In genomic region chr1:213987876-213988638, GRCh38 we compare ENCODE assay signal across 1 cellular context.
TF ChIP-seq lines count a peak whose summit lies in the region.

A gene with protein sequence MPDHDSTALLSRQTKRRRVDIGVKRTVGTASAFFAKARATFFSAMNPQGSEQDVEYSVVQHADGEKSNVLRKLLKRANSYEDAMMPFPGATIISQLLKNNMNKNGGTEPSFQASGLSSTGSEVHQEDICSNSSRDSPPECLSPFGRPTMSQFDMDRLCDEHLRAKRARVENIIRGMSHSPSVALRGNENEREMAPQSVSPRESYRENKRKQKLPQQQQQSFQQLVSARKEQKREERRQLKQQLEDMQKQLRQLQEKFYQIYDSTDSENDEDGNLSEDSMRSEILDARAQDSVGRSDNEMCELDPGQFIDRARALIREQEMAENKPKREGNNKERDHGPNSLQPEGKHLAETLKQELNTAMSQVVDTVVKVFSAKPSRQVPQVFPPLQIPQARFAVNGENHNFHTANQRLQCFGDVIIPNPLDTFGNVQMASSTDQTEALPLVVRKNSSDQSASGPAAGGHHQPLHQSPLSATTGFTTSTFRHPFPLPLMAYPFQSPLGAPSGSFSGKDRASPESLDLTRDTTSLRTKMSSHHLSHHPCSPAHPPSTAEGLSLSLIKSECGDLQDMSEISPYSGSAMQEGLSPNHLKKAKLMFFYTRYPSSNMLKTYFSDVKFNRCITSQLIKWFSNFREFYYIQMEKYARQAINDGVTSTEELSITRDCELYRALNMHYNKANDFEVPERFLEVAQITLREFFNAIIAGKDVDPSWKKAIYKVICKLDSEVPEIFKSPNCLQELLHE (plus strand): TSS chr1:213987973. CDS start chr1:213996536, 8,563 bp downstream.

TF ChIP-seq in HEK293, 187 proteins besides CTCF, POLR2A, EP300 and RAD21 (continued from another document and continues in another):
- TF ChIP-seq ZBTB44 (tag by site-specific recombination; IDR thresholded peaks at IDR 0.05) (0 out of 2 replicates have a peak, but pooled peaks have one; percentile 30), ZNF335 (tag by site-specific recombination; conservative IDR thresholded peaks at IDR 0.05) (peak; percentile 91), ZNF394 (tag by site-specific recombination; IDR thresholded peaks at IDR 0.05; ENCODE audit: borderline replicate concordance) (peak; percentile 82; the same call in 1 of the 2 replicates), ZIC2 (tag by site-specific recombination; IDR thresholded peaks at IDR 0.05) (no peak), ZNF792 (tag by site-specific recombination; IDR thresholded peaks at IDR 0.05) (peak; percentile 86; the same call in 1 of the 2 replicates), ZNF629 (tag by site-specific recombination; IDR thresholded peaks at IDR 0.05) (peak; percentile 98), ZNF19 (tag by site-specific recombination; IDR thresholded peaks at IDR 0.05; ENCODE audit: low read depth) (no peak), ZNF830 (tag by site-specific recombination; IDR thresholded peaks at IDR 0.05; ENCODE audit: low read depth) (no peak), ZBTB21 (tag by site-specific recombination; IDR thresholded peaks at IDR 0.05) (peak; percentile 95), ZFP69B (tag by site-specific recombination; IDR thresholded peaks at IDR 0.05) (peak; percentile 93), ZBTB7A (tag by site-specific recombination; IDR thresholded peaks at IDR 0.05; ENCODE audit: low read depth) (no peak), ZSCAN23 (tag by site-specific recombination; IDR thresholded peaks at IDR 0.05) (peak; percentile 97; the same call in 1 of the 2 replicates), ZNF292 (tag by site-specific recombination; IDR thresholded peaks at IDR 0.05; ENCODE audit: borderline replicate concordance, low read depth) (no peak), ZXDB (tag by site-specific recombination; IDR thresholded peaks at IDR 0.05) (peak; percentile 84), ZFHX2 (tag by site-specific recombination; conservative IDR thresholded peaks at IDR 0.05) (peak; percentile 74), ZBTB26 (tag by site-specific recombination; optimal IDR thresholded peaks at IDR 0.05) (peak; percentile 59), EGR2 (tag by site-specific recombination; IDR thresholded peaks at IDR 0.05; ENCODE audit: low read depth) (peak; percentile 80), ZNF510 (tag by site-specific recombination; IDR thresholded peaks at IDR 0.05; ENCODE audit: insufficient replicate concordance) (peak; percentile 9), ZBTB48 (tag by site-specific recombination; IDR thresholded peaks at IDR 0.05) (peak; percentile 98), ZNF221 (tag by site-specific recombination; IDR thresholded peaks at IDR 0.05; ENCODE audit: borderline replicate concordance) (no peak), ZNF658 (tag by site-specific recombination; IDR thresholded peaks at IDR 0.05) (no peak), YY1 (tag by site-specific recombination; IDR thresholded peaks at IDR 0.05) (no peak), SP7 (tag by site-specific recombination; IDR thresholded peaks at IDR 0.05) (peak; percentile 89), ZNF791 (tag by site-specific recombination; IDR thresholded peaks at IDR 0.05) (no peak), ZNF114 (tag by site-specific recombination; IDR thresholded peaks at IDR 0.05) (no peak), ZNF10 (tag by site-specific recombination; IDR thresholded peaks at IDR 0.05) (peak; percentile 52; the same call in 1 of the 2 replicates), ZNF239 (tag by site-specific recombination; IDR thresholded peaks at IDR 0.05) (peak; percentile 28; the same call in 1 of the 2 replicates), ZNF157 (tag by site-specific recombination; IDR thresholded peaks at IDR 0.05) (no peak), INSM2 (tag by site-specific recombination; IDR thresholded peaks at IDR 0.05) (no peak), ZBTB8A (tag by site-specific recombination; IDR thresholded peaks at IDR 0.05) (peak; percentile 48), ZNF274 (IDR thresholded peaks at IDR 0.05; ENCODE audit: low read length) (no peak), ZNF274 (tag by site-specific recombination; IDR thresholded peaks at IDR 0.05; ENCODE audit: borderline replicate concordance) (no peak), ZNF626 (tag by site-specific recombination; IDR thresholded peaks at IDR 0.05) (no peak), WT1 (tag by site-specific recombination; IDR thresholded peaks at IDR 0.05) (peak; percentile 83), ZFP37 (tag by site-specific recombination; IDR thresholded peaks at IDR 0.05) (peak; percentile 70; the same call in 1 of the 2 replicates)
- TF ChIP-seq, protein P1, sequence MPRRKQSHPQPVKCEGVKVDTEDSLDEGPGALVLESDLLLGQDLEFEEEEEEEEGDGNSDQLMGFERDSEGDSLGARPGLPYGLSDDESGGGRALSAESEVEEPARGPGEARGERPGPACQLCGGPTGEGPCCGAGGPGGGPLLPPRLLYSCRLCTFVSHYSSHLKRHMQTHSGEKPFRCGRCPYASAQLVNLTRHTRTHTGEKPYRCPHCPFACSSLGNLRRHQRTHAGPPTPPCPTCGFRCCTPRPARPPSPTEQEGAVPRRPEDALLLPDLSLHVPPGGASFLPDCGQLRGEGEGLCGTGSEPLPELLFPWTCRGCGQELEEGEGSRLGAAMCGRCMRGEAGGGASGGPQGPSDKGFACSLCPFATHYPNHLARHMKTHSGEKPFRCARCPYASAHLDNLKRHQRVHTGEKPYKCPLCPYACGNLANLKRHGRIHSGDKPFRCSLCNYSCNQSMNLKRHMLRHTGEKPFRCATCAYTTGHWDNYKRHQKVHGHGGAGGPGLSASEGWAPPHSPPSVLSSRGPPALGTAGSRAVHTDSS (tag by site-specific recombination; IDR thresholded peaks at IDR 0.05) = peak; percentile 53; the same call in 1 of the 2 replicates
- TF ChIP-seq, protein P2, sequence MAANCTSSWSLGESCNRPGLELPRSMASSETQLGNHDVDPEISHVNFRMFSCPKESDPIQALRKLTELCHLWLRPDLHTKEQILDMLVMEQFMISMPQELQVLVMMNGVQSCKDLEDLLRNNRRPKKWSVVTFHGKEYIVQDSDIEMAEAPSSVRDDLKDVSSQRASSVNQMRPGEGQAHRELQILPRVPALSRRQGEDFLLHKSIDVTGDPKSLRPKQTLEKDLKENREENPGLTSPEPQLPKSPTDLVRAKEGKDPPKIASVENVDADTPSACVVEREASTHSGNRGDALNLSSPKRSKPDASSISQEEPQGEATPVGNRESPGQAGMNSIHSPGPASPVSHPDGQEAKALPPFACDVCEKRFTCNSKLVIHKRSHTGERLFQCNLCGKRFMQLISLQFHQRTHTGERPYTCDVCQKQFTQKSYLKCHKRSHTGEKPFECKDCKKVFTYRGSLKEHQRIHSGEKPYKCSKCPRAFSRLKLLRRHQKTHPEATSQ (tag by site-specific recombination; IDR thresholded peaks at IDR 0.05) = peak; percentile 95
- TF ChIP-seq, protein P3, sequence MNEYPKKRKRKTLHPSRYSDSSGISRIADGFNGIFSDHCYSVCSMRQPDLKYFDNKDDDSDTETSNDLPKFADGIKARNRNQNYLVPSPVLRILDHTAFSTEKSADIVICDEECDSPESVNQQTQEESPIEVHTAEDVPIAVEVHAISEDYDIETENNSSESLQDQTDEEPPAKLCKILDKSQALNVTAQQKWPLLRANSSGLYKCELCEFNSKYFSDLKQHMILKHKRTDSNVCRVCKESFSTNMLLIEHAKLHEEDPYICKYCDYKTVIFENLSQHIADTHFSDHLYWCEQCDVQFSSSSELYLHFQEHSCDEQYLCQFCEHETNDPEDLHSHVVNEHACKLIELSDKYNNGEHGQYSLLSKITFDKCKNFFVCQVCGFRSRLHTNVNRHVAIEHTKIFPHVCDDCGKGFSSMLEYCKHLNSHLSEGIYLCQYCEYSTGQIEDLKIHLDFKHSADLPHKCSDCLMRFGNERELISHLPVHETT (tag by site-specific recombination; IDR thresholded peaks at IDR 0.05) = peak; percentile 95
- TF ChIP-seq, protein P4, sequence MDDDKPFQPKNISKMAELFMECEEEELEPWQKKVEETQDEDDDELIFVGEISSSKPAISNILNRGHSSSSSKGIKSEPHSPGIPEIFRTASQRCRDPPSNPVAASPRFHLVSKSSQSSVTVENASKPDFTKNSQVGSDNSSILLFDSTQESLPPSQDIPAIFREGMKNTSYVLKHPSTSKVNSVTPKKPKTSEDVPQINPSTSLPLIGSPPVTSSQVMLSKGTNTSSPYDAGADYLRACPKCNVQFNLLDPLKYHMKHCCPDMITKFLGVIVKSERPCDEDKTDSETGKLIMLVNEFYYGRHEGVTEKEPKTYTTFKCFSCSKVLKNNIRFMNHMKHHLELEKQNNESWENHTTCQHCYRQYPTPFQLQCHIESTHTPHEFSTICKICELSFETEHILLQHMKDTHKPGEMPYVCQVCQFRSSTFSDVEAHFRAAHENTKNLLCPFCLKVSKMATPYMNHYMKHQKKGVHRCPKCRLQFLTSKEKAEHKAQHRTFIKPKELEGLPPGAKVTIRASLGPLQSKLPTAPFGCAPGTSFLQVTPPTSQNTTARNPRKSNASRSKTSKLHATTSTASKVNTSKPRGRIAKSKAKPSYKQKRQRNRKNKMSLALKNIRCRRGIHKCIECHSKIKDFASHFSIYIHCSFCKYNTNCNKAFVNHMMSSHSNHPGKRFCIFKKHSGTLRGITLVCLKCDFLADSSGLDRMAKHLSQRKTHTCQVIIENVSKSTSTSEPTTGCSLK (tag by site-specific recombination; IDR thresholded peaks at IDR 0.05) = no peak
- TF ChIP-seq, protein P5, sequence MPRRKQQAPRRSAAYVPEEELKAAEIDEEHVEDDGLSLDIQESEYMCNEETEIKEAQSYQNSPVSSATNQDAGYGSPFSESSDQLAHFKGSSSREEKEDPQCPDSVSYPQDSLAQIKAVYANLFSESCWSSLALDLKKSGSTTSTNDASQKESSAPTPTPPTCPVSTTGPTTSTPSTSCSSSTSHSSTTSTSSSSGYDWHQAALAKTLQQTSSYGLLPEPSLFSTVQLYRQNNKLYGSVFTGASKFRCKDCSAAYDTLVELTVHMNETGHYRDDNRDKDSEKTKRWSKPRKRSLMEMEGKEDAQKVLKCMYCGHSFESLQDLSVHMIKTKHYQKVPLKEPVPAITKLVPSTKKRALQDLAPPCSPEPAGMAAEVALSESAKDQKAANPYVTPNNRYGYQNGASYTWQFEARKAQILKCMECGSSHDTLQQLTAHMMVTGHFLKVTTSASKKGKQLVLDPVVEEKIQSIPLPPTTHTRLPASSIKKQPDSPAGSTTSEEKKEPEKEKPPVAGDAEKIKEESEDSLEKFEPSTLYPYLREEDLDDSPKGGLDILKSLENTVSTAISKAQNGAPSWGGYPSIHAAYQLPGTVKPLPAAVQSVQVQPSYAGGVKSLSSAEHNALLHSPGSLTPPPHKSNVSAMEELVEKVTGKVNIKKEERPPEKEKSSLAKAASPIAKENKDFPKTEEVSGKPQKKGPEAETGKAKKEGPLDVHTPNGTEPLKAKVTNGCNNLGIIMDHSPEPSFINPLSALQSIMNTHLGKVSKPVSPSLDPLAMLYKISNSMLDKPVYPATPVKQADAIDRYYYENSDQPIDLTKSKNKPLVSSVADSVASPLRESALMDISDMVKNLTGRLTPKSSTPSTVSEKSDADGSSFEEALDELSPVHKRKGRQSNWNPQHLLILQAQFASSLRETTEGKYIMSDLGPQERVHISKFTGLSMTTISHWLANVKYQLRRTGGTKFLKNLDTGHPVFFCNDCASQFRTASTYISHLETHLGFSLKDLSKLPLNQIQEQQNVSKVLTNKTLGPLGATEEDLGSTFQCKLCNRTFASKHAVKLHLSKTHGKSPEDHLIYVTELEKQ (tag by site-specific recombination; IDR thresholded peaks at IDR 0.05; ENCODE audit: borderline replicate concordance) = no peak
- TF ChIP-seq, protein P6, sequence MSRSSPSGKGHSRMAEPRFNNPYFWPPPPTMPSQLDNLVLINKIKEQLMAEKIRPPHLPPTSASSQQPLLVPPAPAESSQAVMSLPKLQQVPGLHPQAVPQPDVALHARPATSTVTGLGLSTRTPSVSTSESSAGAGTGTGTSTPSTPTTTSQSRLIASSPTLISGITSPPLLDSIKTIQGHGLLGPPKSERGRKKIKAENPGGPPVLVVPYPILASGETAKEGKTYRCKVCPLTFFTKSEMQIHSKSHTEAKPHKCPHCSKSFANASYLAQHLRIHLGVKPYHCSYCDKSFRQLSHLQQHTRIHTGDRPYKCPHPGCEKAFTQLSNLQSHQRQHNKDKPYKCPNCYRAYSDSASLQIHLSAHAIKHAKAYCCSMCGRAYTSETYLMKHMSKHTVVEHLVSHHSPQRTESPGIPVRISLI (tag by site-specific recombination; IDR thresholded peaks at IDR 0.05) = peak; percentile 15; the same call in 1 of the 2 replicates
- TF ChIP-seq, protein P7, sequence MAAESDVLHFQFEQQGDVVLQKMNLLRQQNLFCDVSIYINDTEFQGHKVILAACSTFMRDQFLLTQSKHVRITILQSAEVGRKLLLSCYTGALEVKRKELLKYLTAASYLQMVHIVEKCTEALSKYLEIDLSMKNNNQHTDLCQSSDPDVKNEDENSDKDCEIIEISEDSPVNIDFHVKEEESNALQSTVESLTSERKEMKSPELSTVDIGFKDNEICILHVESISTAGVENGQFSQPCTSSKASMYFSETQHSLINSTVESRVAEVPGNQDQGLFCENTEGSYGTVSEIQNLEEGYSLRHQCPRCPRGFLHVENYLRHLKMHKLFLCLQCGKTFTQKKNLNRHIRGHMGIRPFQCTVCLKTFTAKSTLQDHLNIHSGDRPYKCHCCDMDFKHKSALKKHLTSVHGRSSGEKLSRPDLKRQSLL (tag by site-specific recombination; IDR thresholded peaks at IDR 0.05) = peak; percentile 76; the same call in 1 of the 2 replicates
